In genomic region chr4:168499241-168499640, GRCh38 we compare ENCODE assay signal across 1 cellular context.
TF ChIP-seq lines count a peak whose summit lies in the region.

No MANE protein-coding gene starts in this region.

TF ChIP-seq in HepG2, 621 proteins besides CTCF, POLR2A, EP300 and RAD21:
- TF ChIP-seq NFE2L2 (IDR thresholded peaks at IDR 0.05; ENCODE audit: low read length), result no peak
- peak; percentile 92 for TF ChIP-seq HNRNPK (IDR thresholded peaks at IDR 0.05; ENCODE audit: low read depth, low read length, poor library complexity, severe bottlenecking)
